17 cellular contexts compared by ENCODE assay signal in the genomic region with DNA sequence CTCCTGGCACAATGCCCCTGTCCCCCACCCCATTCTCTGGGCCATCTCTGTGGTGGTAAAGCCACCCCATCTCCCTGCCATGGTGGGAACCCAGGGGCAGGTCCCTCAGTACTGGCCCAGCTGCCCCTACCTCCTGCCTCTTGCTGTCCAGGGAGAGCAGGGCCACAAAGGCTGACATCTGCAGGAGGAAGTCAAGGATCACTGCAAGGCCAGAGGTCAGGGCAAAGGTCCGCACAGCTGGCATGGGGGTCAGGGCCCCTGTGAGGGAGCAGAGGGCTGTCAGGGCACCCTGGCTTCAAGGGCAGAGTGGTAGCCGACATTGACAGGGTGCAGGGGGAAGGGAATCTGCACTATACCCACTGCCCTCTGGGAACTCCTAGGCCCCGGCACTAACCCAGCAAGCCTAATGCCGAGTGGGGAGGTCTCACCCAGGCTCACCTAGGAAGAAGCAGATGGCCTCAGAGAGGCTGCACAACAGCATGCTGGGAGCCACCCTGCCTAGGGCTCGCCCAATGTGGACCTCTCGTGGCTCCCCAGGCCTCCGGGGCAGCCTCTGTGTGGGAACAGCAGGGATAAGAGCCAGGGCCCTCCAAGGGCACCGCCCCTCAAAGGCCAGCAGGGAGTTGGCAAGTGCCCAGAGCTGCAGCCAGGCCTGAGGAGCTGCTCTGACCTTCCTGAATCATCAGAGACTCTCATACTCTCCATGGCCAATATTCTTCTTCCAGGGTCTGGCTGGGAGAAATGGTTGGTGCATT. TPM values are rescaled to one million over a fixed set of nuclear protein-coding genes. Genes with fewer than 3 reads are reported as not detected.
DNase-seq lines count a peak whose midpoint lies in the region; ATAC-seq and TF ChIP-seq lines count a peak whose summit lies in the region.
"Had no signal": no experiment of that assay in that cellular context is flagged by ENCODE, and none has a peak within 500 bp of the region (broad histone marks: within the 10 kb centered on the region; RNA-seq: fewer than 3 reads in every experiment).

No MANE protein-coding gene starts in this region.

- no peaks in the 10 kb centered on the region for H3K4me1 Mint-ChIP-seq in neural crest cell
- H3K4me1 Mint-ChIP-seq in nephron progenitor cell, result peaks cover 4% of the 10 kb centered on the region

- H3K27ac ChIP-seq in effector memory CD4-positive, alpha-beta T cell (ENCODE audit: insufficient read depth, low read length, poor library complexity, severe bottlenecking), result no peak overlapping the region
- H3K27ac ChIP-seq: C4-2B, prostate gland had no signal

- H3K27me3 Mint-ChIP-seq in neural crest cell (ENCODE audit: low read depth) (peaks cover under 1% of the 10 kb centered on the region), nephron progenitor cell (ENCODE audit: low read depth, poor library complexity) (peaks cover 23% of the 10 kb centered on the region)

- DNase-seq in DMS153 treated with DMSO at 0.1 percent for 48 hours (lab: John Stamatoyannopoulos, UW; ENCODE audit: unreplicated experiment) (peak; percentile 30), HCEC 1CT (peak; percentile 13), SHP77 treated with DMSO at 0.1 percent for 48 hours (lab: John Stamatoyannopoulos, UW) (peak; percentile 73), neural crest cell (ENCODE audit: low read depth, low spot score) (no peak), T-helper 9 cell (no peak), nephron progenitor cell (no peak)
- DNase-seq in effector memory CD4-positive, alpha-beta T cell, result no peak
- DNase-seq: activated CD4-positive, alpha-beta T cell treated with anti-CD3 and anti-CD28 coated beads, Interleukin-2, amount 50 U/mL, for 4 hours; kidney glomerular epithelial cell; MM.1S; NCI-H2171; stimulated activated CD4-positive, alpha-beta T cell treated with anti-CD3 and anti-CD28 coated beads, Interleukin-15, amount 100 ng/mL, for 24 hours had no signal

- H3K27me3 ChIP-seq in effector memory CD4-positive, alpha-beta T cell (replicated peaks; ENCODE audit: control insufficient read depth, insufficient read depth, low read length, poor library complexity, severe bottlenecking), result no peaks in the 10 kb centered on the region

- no peak for TF ChIP-seq CTCF in neural crest cell (conservative IDR thresholded peaks at IDR 0.05)
- no peak for TF ChIP-seq CTCF in nephron progenitor cell (IDR thresholded peaks at IDR 0.05)

- ATAC-seq in GM21390 (IDR thresholded peaks at IDR 0.05; ENCODE audit: unreplicated experiment), result no peak

- H3K27ac Mint-ChIP-seq in neural crest cell (ENCODE audit: unreplicated experiment) (peak overlapping the region; percentile 9), nephron progenitor cell (no peak overlapping the region)

- H3K9me3 Mint-ChIP-seq in neural crest cell (peaks cover under 1% of the 10 kb centered on the region), nephron progenitor cell (peaks cover 11% of the 10 kb centered on the region)

- no peaks in the 10 kb centered on the region for H3K9me3 ChIP-seq in effector memory CD4-positive, alpha-beta T cell (ENCODE audit: control insufficient read depth, low read length)
- H3K9me3 ChIP-seq: prostate gland had no signal

- H3K36me3 Mint-ChIP-seq in neural crest cell (ENCODE audit: low read depth) (peaks cover under 1% of the 10 kb centered on the region), nephron progenitor cell (ENCODE audit: low read depth) (no peaks in the 10 kb centered on the region)

- H3K4me3 Mint-ChIP-seq in neural crest cell (no peak overlapping the region), nephron progenitor cell (no peak overlapping the region)

- H3K4me1 ChIP-seq in effector memory CD4-positive, alpha-beta T cell (ENCODE audit: control insufficient read depth, insufficient read depth, low read length, poor library complexity, severe bottlenecking), result no peaks in the 10 kb centered on the region
- H3K4me1 ChIP-seq: prostate gland had no signal

- H3K36me3 ChIP-seq in effector memory CD4-positive, alpha-beta T cell (ENCODE audit: control insufficient read depth, insufficient read depth, low read length), result no peaks in the 10 kb centered on the region
- H3K36me3 ChIP-seq: prostate gland had no signal

- no peak overlapping the region for H3K4me3 ChIP-seq in effector memory CD4-positive, alpha-beta T cell (ENCODE audit: insufficient read depth, low read depth, low read length, poor library complexity, severe bottlenecking)
- H3K4me3 ChIP-seq: prostate gland had no signal

RNA-seq across cellular contexts. Expression of a gene that starts 7.7 kb away (rescaled TPM):
- total RNA-seq in neural crest cell, result 0.12 and 0.18 TPM in 2 replicates
- total RNA-seq: cerebellum, G401 had no signal

RNA-seq across cellular contexts. Expression of a gene that starts 40.2 kb away (rescaled TPM):
- 104 and 111 TPM in 2 replicates for total RNA-seq in neural crest cell

RNA-seq across cellular contexts. Expression of a gene that starts 43.0 kb away (rescaled TPM):
- 85.5 and 93.2 TPM in 2 replicates for total RNA-seq in neural crest cell

RNA-seq across cellular contexts. Expression of a gene that starts 48.6 kb away (rescaled TPM):
- total RNA-seq in neural crest cell, result 87.2 and 88.9 TPM in 2 replicates

Comparison
In these comparisons a context has a peak if more than half of its experiments do, and no peak if none do; other contexts are left out.
1. DNase-seq: peak in DMS153 treated with DMSO at 0.1 percent for 48 hours (single experiment), HCEC 1CT (single experiment) and SHP77 treated with DMSO at 0.1 percent for 48 hours (single experiment); none in neural crest cell (single experiment), T-helper 9 cell (single experiment), nephron progenitor cell (single experiment) and effector memory CD4-positive, alpha-beta T cell (0 of 3).